ENCODE assay signal across 1 cellular context in the genomic region with DNA sequence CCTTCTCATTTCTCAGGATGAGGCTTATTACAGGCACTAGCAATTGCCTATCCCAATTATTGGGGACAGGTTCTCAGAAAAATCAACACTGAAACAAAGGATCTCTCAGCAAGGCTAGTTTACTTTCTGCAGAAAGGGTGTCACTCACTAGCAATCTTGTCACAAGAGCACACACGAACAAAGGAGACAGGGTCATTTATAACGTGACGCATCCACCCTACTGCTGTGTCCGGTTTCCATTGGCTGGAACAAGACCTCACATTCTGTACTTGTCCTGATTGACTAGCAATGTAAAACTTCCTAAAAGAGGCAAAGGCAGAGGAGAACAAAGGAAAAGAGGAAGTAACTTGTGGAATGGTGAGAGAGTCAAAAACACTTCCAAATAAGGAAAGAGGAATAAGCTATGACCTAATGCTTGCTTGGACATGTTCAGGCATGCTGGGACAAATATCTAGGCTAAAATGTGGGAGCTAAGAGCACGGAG.
TF ChIP-seq lines count a peak whose summit lies in the region.

No MANE protein-coding gene starts in this region.

TF ChIP-seq in K562, 482 proteins besides CTCF, POLR2A, EP300 and RAD21 (continued from another document):
- TF ChIP-seq, protein P1, sequence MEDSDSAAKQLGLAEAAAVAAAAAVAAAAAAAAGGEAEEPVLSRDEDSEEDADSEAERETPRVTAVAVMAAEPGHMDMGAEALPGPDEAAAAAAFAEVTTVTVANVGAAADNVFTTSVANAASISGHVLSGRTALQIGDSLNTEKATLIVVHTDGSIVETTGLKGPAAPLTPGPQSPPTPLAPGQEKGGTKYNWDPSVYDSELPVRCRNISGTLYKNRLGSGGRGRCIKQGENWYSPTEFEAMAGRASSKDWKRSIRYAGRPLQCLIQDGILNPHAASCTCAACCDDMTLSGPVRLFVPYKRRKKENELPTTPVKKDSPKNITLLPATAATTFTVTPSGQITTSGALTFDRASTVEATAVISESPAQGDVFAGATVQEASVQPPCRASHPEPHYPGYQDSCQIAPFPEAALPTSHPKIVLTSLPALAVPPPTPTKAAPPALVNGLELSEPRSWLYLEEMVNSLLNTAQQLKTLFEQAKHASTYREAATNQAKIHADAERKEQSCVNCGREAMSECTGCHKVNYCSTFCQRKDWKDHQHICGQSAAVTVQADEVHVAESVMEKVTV (CRISPR knock-in tag; IDR thresholded peaks at IDR 0.05), result no peak
- TF ChIP-seq SOX6 (IDR thresholded peaks at IDR 0.05) (peak; percentile 73; the same call in 1 of the 2 replicates), MTA1 (IDR thresholded peaks at IDR 0.05; ENCODE audit: borderline replicate concordance) (no peak), ASH1L (IDR thresholded peaks at IDR 0.05; ENCODE audit: borderline replicate concordance, low read depth, partially characterized antibody) (no peak), ZNF408 (CRISPR knock-in tag; IDR thresholded peaks at IDR 0.05; ENCODE audit: low read depth) (no peak), TCF7L2 (IDR thresholded peaks at IDR 0.05; ENCODE audit: low read depth, low read length) (no peak), HIVEP1 (CRISPR knock-in tag; IDR thresholded peaks at IDR 0.05) (no peak), HEY1 (CRISPR knock-in tag; IDR thresholded peaks at IDR 0.05; ENCODE audit: borderline replicate concordance) (no peak), ZBTB26 (CRISPR knock-in tag; IDR thresholded peaks at IDR 0.05) (no peak), FOXA1 (IDR thresholded peaks at IDR 0.05; ENCODE audit: borderline replicate concordance) (no peak), ZNF583 (CRISPR knock-in tag; IDR thresholded peaks at IDR 0.05) (no peak), ZNF232 (CRISPR knock-in tag; IDR thresholded peaks at IDR 0.05) (no peak), TAF15 (IDR thresholded peaks at IDR 0.05; ENCODE audit: low read depth, low read length) (no peak), KHSRP (IDR thresholded peaks at IDR 0.05) (no peak), ZBTB49 (CRISPR knock-in tag; IDR thresholded peaks at IDR 0.05; ENCODE audit: borderline replicate concordance) (no peak), ZNF316 (IDR thresholded peaks at IDR 0.05) (no peak), FOXK2 (conservative IDR thresholded peaks at IDR 0.05 in 1 of 2, IDR thresholded peaks at IDR 0.05 in 1 of 2; ENCODE audit: low read depth in 2 of 2) (no peak), CSDE1 (IDR thresholded peaks at IDR 0.05) (no peak), CEBPZ (IDR thresholded peaks at IDR 0.05; ENCODE audit: borderline replicate concordance, low read depth, low read length) (no peak), SAFB (IDR thresholded peaks at IDR 0.05; ENCODE audit: borderline replicate concordance, low read depth, low read length) (no peak), POU5F1 (IDR thresholded peaks at IDR 0.05; ENCODE audit: borderline replicate concordance, low read depth, low read length, partially characterized antibody) (no peak), BRD4 (IDR thresholded peaks at IDR 0.05) (no peak), ETS2 (tag; IDR thresholded peaks at IDR 0.05; ENCODE audit: borderline replicate concordance, poor library complexity, severe bottlenecking) (no peak), RBM25 (IDR thresholded peaks at IDR 0.05; ENCODE audit: low read depth, low read length, severe bottlenecking) (no peak), PPARD (CRISPR knock-in tag; IDR thresholded peaks at IDR 0.05) (no peak), SMC3 (conservative IDR thresholded peaks at IDR 0.05; ENCODE audit: insufficient read depth, low read depth, low read length) (no peak)
- TF ChIP-seq, protein P2, sequence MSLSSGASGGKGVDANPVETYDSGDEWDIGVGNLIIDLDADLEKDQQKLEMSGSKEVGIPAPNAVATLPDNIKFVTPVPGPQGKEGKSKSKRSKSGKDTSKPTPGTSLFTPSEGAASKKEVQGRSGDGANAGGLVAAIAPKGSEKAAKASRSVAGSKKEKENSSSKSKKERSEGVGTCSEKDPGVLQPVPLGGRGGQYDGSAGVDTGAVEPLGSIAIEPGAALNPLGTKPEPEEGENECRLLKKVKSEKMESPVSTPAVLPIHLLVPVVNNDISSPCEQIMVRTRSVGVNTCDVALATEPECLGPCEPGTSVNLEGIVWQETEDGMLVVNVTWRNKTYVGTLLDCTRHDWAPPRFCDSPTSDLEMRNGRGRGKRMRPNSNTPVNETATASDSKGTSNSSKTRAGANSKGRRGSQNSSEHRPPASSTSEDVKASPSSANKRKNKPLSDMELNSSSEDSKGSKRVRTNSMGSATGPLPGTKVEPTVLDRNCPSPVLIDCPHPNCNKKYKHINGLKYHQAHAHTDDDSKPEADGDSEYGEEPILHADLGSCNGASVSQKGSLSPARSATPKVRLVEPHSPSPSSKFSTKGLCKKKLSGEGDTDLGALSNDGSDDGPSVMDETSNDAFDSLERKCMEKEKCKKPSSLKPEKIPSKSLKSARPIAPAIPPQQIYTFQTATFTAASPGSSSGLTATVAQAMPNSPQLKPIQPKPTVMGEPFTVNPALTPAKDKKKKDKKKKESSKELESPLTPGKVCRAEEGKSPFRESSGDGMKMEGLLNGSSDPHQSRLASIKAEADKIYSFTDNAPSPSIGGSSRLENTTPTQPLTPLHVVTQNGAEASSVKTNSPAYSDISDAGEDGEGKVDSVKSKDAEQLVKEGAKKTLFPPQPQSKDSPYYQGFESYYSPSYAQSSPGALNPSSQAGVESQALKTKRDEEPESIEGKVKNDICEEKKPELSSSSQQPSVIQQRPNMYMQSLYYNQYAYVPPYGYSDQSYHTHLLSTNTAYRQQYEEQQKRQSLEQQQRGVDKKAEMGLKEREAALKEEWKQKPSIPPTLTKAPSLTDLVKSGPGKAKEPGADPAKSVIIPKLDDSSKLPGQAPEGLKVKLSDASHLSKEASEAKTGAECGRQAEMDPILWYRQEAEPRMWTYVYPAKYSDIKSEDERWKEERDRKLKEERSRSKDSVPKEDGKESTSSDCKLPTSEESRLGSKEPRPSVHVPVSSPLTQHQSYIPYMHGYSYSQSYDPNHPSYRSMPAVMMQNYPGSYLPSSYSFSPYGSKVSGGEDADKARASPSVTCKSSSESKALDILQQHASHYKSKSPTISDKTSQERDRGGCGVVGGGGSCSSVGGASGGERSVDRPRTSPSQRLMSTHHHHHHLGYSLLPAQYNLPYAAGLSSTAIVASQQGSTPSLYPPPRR (CRISPR knock-in tag; IDR thresholded peaks at IDR 0.05; ENCODE audit: borderline replicate concordance), result no peak
- TF ChIP-seq, protein P3, sequence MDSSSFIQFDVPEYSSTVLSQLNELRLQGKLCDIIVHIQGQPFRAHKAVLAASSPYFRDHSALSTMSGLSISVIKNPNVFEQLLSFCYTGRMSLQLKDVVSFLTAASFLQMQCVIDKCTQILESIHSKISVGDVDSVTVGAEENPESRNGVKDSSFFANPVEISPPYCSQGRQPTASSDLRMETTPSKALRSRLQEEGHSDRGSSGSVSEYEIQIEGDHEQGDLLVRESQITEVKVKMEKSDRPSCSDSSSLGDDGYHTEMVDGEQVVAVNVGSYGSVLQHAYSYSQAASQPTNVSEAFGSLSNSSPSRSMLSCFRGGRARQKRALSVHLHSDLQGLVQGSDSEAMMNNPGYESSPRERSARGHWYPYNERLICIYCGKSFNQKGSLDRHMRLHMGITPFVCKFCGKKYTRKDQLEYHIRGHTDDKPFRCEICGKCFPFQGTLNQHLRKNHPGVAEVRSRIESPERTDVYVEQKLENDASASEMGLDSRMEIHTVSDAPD (CRISPR knock-in tag; IDR thresholded peaks at IDR 0.05), result no peak
